In the genomic region with DNA sequence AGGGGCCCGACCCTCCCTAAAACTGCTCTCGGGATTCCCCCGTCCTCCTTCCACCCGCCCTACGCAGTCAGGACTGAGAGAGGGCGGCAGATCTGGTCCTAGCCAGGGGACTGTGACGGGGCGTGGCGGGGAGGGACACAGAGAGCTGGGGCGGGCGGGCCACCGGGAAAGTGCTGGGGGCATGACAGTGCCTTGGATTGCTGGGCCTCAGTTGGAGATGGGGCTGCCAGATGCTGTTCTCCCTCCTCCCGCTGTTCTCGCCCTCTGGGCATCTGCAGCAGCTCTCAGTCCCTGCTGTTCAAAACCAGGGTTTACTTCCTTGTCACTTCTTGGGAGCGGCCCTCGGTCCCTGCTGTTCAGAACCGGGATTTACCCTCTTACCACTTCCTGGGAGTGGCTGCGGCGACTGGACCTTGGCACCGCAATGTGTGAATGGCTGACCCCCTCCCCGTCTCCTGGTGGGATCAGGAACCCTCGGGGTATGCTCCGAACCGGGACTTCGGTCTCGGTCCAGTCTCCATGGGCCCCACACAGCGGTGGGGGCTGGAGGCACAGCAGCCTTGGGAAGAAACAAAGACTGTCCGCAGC, we compare ENCODE assay signal across 8 cellular contexts. TPM values are rescaled to one million over a fixed set of nuclear protein-coding genes. Genes with fewer than 3 reads are reported as not detected.
DNase-seq lines count a peak whose midpoint lies in the region; TF ChIP-seq lines count a peak whose summit lies in the region.

No MANE protein-coding gene starts in this region.

- intact Hi-C loops in ascending aorta (cut with DNase I) = loop anchor here (2.0 to 10.0 kb wide), 4 partner anchors 64 to 584 kb away; partner anchors contain the start of genes ARID3B, CLK3 and PPCDC

- no peak overlapping the region for H3K9ac ChIP-seq in iPS-18a (ENCODE audit: low read length)

- H3K4me1 ChIP-seq in ascending aorta (peaks cover 7 to 16% of the 10 kb centered on the region in 2 donors), iPS-18a (ENCODE audit: control insufficient read depth, low read depth, low read length) (peaks cover 13% of the 10 kb centered on the region)

- TF ChIP-seq CTCF in ascending aorta (IDR thresholded peaks at IDR 0.05) = peak in 2 of 3 experiments; percentile 31 to 37
- TF ChIP-seq CTCF in GM20000 (IDR thresholded peaks at IDR 0.05; ENCODE audit: extremely low read depth, missing control alignments) = no peak

- H3K9me3 ChIP-seq in ascending aorta (no peaks in the 10 kb centered on the region), iPS-18a (ENCODE audit: control insufficient read depth, low read depth, low read length) (no peaks in the 10 kb centered on the region)

- peak overlapping the region; percentile 71 to 84 for H3K4me3 ChIP-seq in ascending aorta
- H3K4me3 ChIP-seq in iPS-18a (ENCODE audit: low read length) = peak overlapping the region; percentile 72
- H3K4me3 ChIP-seq in skin epidermis = peak overlapping the region; percentile 6 to 63 (median 58)

- peak overlapping the region; percentile 91 to 94 for H3K27ac ChIP-seq in ascending aorta
- no peak overlapping the region for H3K27ac ChIP-seq in iPS-18a (ENCODE audit: low read length)
- H3K27ac ChIP-seq in skin epidermis = peak overlapping the region in 10 of 21 experiments; percentile 18 to 81 (median 65)

- H3K36me3 ChIP-seq in ascending aorta = no peaks in the 10 kb centered on the region
- H3K36me3 ChIP-seq in iPS-18a (ENCODE audit: control insufficient read depth, low read depth, low read length) = no peaks in the 10 kb centered on the region

- peak; percentile 40 for DNase-seq in stimulated activated CD4-positive, alpha-beta T cell treated with anti-CD3 and anti-CD28 coated beads, Interleukin-15, amount 100 ng/mL, for 24 hours
- no peak for DNase-seq in stimulated activated CD4-positive, alpha-beta T cell treated with anti-CD3 and anti-CD28 coated beads, Interleukin-12 subunit alpha, Interleukin-12 subunit beta, amount 100 ng/mL, for 4 hours
- peak in 1 of 2 donors; percentile 83 for DNase-seq in ascending aorta (ENCODE audit: low spot score in 2 of 2)
- DNase-seq in activated effector memory CD4-positive, alpha-beta T cell treated with anti-CD3 and anti-CD28 coated beads, Interleukin-2, amount 50 U/mL, for 16 hours = no peak
- DNase-seq in NCI-H526 treated with DMSO at 0.1 percent for 48 hours (lab: John Stamatoyannopoulos, UW) = no peak
- DNase-seq in GM20000 (ENCODE audit: low spot score) = no peak

- H3K27me3 ChIP-seq in ascending aorta (no peaks in the 10 kb centered on the region), iPS-18a (ENCODE audit: control insufficient read depth, insufficient read depth, low read length) (peaks cover 61% of the 10 kb centered on the region)

RNA-seq across cellular contexts. Expression of gene RPP25, which starts 1.8 kb away (rescaled TPM):
- total RNA-seq in ascending aorta = 28.4 TPM

RNA-seq across cellular contexts. Expression of gene COX5A, which starts 20.5 kb away (rescaled TPM):
- 83.5 TPM for total RNA-seq in ascending aorta

RNA-seq across cellular contexts. Expression of gene SCAMP5, which starts 36.9 kb away (rescaled TPM):
- 0.43 TPM for total RNA-seq in ascending aorta

RNA-seq across cellular contexts. Expression of gene FAM219B, which starts 51.8 kb away (rescaled TPM):
- 17.5 TPM for total RNA-seq in ascending aorta
